19 cellular contexts compared by ENCODE assay signal in genomic region chrX:9638871-9639270, GRCh38.
"Had no signal": no experiment of that assay in that cellular context is flagged by ENCODE, and none has a peak within 500 bp of the region (broad histone marks: within the 10 kb centered on the region; RNA-seq: fewer than 3 reads in every experiment).

No MANE protein-coding gene starts in this region.

- H3K4me1 ChIP-seq: heart left ventricle, parathyroid adenoma had no signal

- H3K27ac ChIP-seq: heart left ventricle, parathyroid adenoma, tibial artery had no signal

- H3K9me3 ChIP-seq: heart left ventricle, tibial artery had no signal

- H3K27me3 Mint-ChIP-seq: stimulated activated naive CD8-positive, alpha-beta T cell treated with anti-CD3 and anti-CD28 coated beads, Interleukin-15, Interleukin-2, amounts not matched to agents 100 ng/mL and 50 ng/mL, for 24 hours had no signal

- H3K27ac Mint-ChIP-seq: activated T-helper 1 cell treated with anti-CD3 and anti-CD28 coated beads, Interleukin-12 subunit alpha, Interleukin-12 subunit beta, Interleukin-2, Interleukin-4 antibody, amounts not matched to agents 30 ng/mL and 10 ng/mL and 1 ng/mL, durations not matched to agents 14 hours and 24 hours and 36 hours; stimulated activated naive CD8-positive, alpha-beta T cell treated with anti-CD3 and anti-CD28 coated beads, Interleukin-15, Interleukin-2, amounts not matched to agents 100 ng/mL and 50 ng/mL, for 24 hours had no signal

- H3K9me3 Mint-ChIP-seq: activated T-helper 1 cell treated with anti-CD3 and anti-CD28 coated beads, Interleukin-12 subunit alpha, Interleukin-12 subunit beta, Interleukin-2, Interleukin-4 antibody, amounts not matched to agents 30 ng/mL and 10 ng/mL and 1 ng/mL, durations not matched to agents 14 hours and 24 hours and 36 hours; stimulated activated naive CD8-positive, alpha-beta T cell treated with anti-CD3 and anti-CD28 coated beads, Interleukin-15, Interleukin-2, amounts not matched to agents 100 ng/mL and 50 ng/mL, for 24 hours had no signal

- DNase-seq: activated CD4-positive, alpha-beta T cell treated with anti-CD3 and anti-CD28 coated beads for 4 hours; activated CD4-positive, alpha-beta T cell treated with anti-CD3 and anti-CD28 coated beads, Interleukin-2, amount 50 U/mL, for 48 hours; activated CD4-positive, CD25-positive, alpha-beta regulatory T cell; activated gamma-delta T cell; activated naive CD4-positive, alpha-beta T cell treated with anti-CD3 and anti-CD28 coated beads, Interleukin-2, amount 50 U/mL, for 16 hours; central memory CD4-positive, alpha-beta T cell; effector memory CD4-positive, alpha-beta T cell; heart left ventricle; islet precursor cell; left colon; mesenchymal stem cell; nucleus accumbens; right cardiac atrium; stimulated activated CD4-positive, alpha-beta T cell treated with anti-CD3 and anti-CD28 coated beads, Interleukin-4, amount 100 ng/mL, for 24 hours; T-helper 9 cell; tibial artery had no signal

- ATAC-seq: heart left ventricle, left colon, right cardiac atrium had no signal

- H3K4me3 Mint-ChIP-seq: activated T-helper 1 cell treated with anti-CD3 and anti-CD28 coated beads, Interleukin-12 subunit alpha, Interleukin-12 subunit beta, Interleukin-2, Interleukin-4 antibody, amounts not matched to agents 30 ng/mL and 10 ng/mL and 1 ng/mL, durations not matched to agents 14 hours and 24 hours and 36 hours; stimulated activated naive CD8-positive, alpha-beta T cell treated with anti-CD3 and anti-CD28 coated beads, Interleukin-15, Interleukin-2, amounts not matched to agents 100 ng/mL and 50 ng/mL, for 24 hours had no signal

- H3K27me3 ChIP-seq: tibial artery had no signal

- H3K4me3 ChIP-seq: heart left ventricle, tibial artery had no signal

- H3K36me3 ChIP-seq: heart left ventricle, tibial artery had no signal
